ENCODE assay signal across 8 cellular contexts in the genomic region with DNA sequence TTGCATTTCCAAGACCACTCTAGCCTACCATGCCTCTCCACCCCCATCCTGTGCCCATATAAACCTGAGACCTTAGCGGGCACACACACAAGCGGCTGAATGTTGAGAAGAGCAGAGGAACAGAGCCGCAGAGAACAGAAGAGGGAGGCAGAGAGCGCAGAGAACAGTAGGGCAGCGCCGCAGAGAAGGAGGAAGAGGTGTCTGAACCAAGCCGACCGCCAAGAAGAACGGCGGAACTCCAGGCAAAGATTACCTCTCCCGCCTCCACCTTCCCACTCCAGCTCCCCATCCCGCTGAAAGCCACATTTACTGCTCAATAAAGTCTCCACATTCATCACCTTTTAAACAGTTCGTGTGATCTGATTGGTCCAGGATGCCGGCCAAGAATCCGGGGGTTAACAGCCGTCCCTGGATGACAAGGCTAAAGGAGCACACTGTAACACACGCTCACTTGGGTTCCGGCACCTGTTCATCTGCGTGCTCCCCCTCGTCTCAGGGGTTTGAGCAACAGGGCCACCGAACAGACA. TPM values are rescaled to one million over a fixed set of nuclear protein-coding genes. Genes with fewer than 3 reads are reported as not detected.
DNase-seq lines count a peak whose midpoint lies in the region; ATAC-seq, FAIRE-seq and TF ChIP-seq lines count a peak whose summit lies in the region.

No MANE protein-coding gene starts in this region.

- H3K9me3 Mint-ChIP-seq in stimulated activated naive B cell treated with anti-CD40 and anti-IgM and Interleukin-4, amounts not matched to agents 10 μg/mL and 1 μg/mL and 100 μg/mL, for 72 hours: no peaks in the 10 kb centered on the region

- H3K27ac ChIP-seq in kidney (ENCODE audit: low read depth in 2 of 2, low read length in 2 of 2): no peak overlapping the region

- no peak overlapping the region for H3K9ac ChIP-seq in kidney (ENCODE audit: low read length in 2 of 2)

- no peak for TF ChIP-seq CTCF in kidney (IDR thresholded peaks at IDR 0.05; ENCODE audit: borderline replicate concordance, extremely low read depth, insufficient read depth)

- H3K27me3 Mint-ChIP-seq in stimulated activated naive B cell treated with anti-CD40 and anti-IgM and Interleukin-4, amounts not matched to agents 10 μg/mL and 1 μg/mL and 100 μg/mL, for 72 hours: peaks cover 26 to 28% of the 10 kb centered on the region in 2 donors

- peak overlapping the region; percentile 78 to 79 for H3K4me3 Mint-ChIP-seq in stimulated activated naive B cell treated with anti-CD40 and anti-IgM and Interleukin-4, amounts not matched to agents 10 μg/mL and 1 μg/mL and 100 μg/mL, for 72 hours

- H3K4me1 Mint-ChIP-seq in stimulated activated naive B cell treated with anti-CD40 and anti-IgM and Interleukin-4, amounts not matched to agents 10 μg/mL and 1 μg/mL and 100 μg/mL, for 72 hours: peaks cover 5 to 9% of the 10 kb centered on the region in 2 donors

- FAIRE-seq in kidney (lab: Jason Lieb, UNC): no peak

- no peaks in the 10 kb centered on the region for H3K36me3 ChIP-seq in kidney (ENCODE audit: control insufficient read depth in 1 of 2, insufficient read depth in 2 of 2, low read length in 2 of 2)

- ATAC-seq in GM18499 (IDR thresholded peaks at IDR 0.05; ENCODE audit: insufficient read depth, unreplicated experiment) (peak; percentile 66), HG02642 (IDR thresholded peaks at IDR 0.05; ENCODE audit: poor library complexity, unreplicated experiment) (peak; percentile 78)
- ATAC-seq in stimulated activated naive B cell treated with anti-CD40 and anti-IgM and Interleukin-4, amounts not matched to agents 10 μg/mL and 1 μg/mL and 100 μg/mL, for 72 hours (replicated peaks): peak; percentile 90 to 96

- H3K9me3 ChIP-seq in kidney (ENCODE audit: control insufficient read depth in 1 of 2, low read length in 2 of 2): no peaks in the 10 kb centered on the region

- H3K36me3 Mint-ChIP-seq in stimulated activated naive B cell treated with anti-CD40 and anti-IgM and Interleukin-4, amounts not matched to agents 10 μg/mL and 1 μg/mL and 100 μg/mL, for 72 hours: no peaks in the 10 kb centered on the region

- intact Hi-C loops in kidney (cut with DNase I): no loop called here

- H3K4me1 ChIP-seq in kidney (ENCODE audit: control insufficient read depth in 1 of 2, insufficient read depth in 1 of 2, low read depth in 1 of 2, low read length in 2 of 2): no peaks in the 10 kb centered on the region

- DNase-seq in NCI-H82 treated with DMSO at 0.1 percent for 48 hours (lab: John Stamatoyannopoulos, UW; ENCODE audit: unreplicated experiment) (peak; percentile 13), kidney (peak; percentile 53), dedifferentiated amniotic fluid mesenchymal stem cell (ENCODE audit: extremely low spot score) (no peak), NCI-H2171 (lab: John Stamatoyannopoulos, UW) (no peak)
- DNase-seq in activated naive CD8-positive, alpha-beta T cell treated with anti-CD3 and anti-CD28 coated beads, Interleukin-2, amount 50 U/mL, for 16 hours (ENCODE audit: low read depth, low spot score): peak; percentile 2
- peak; percentile 13 for DNase-seq in stimulated activated naive B cell treated with anti-CD40 and anti-IgM and Interleukin-4, amounts not matched to agents 10 μg/mL and 1 μg/mL and 100 μg/mL, for 72 hours

- H3K27ac Mint-ChIP-seq in stimulated activated naive B cell treated with anti-CD40 and anti-IgM and Interleukin-4, amounts not matched to agents 10 μg/mL and 1 μg/mL and 100 μg/mL, for 72 hours: peak overlapping the region; percentile 83

- H3K4me3 ChIP-seq in kidney (ENCODE audit: low read length in 2 of 2): peak overlapping the region; percentile 44 to 46

RNA-seq across cellular contexts. Expression of a gene that starts 33.2 kb away (rescaled TPM):
- 0.03 TPM for total RNA-seq in kidney
- 0.06 TPM for polyA plus RNA-seq in kidney (ENCODE audit: insufficient read depth, low read depth, low replicate concordance)

Comparison
In these comparisons a context has a peak if more than half of its experiments do, and no peak if none do; other contexts are left out.
1. DNase-seq: peak in NCI-H82 treated with DMSO at 0.1 percent for 48 hours (single experiment), activated naive CD8-positive, alpha-beta T cell treated with anti-CD3 and anti-CD28 coated beads, Interleukin-2, amount 50 U/mL, for 16 hours (single experiment), kidney (single experiment) and stimulated activated naive B cell treated with anti-CD40 and anti-IgM and Interleukin-4, amounts not matched to agents 10 μg/mL and 1 μg/mL and 100 μg/mL, for 72 hours (single experiment); none in dedifferentiated amniotic fluid mesenchymal stem cell (single experiment) and NCI-H2171 (single experiment).
2. Peak in every context shown above with its lines, with median percentiles within 50 percentile points of each other: ATAC-seq.